ENCODE assay signal across 7 cellular contexts in genomic region chr15:85487796-85488195, GRCh38.
DNase-seq lines count a peak whose midpoint lies in the region; ATAC-seq and TF ChIP-seq lines count a peak whose summit lies in the region.
"Not testable (repeated sequence)": the region's sequence is repeated elsewhere in the genome, so short reads cannot be mapped to it uniquely, and the experiment has no call there.

No MANE protein-coding gene starts in this region.

- not testable (repeated sequence) for H2AFZ ChIP-seq in neural progenitor cell (replicated peaks)

- H3K36me3 Mint-ChIP-seq in effector memory CD8-positive, alpha-beta T cell (ENCODE audit: insufficient read depth), result not testable (repeated sequence)
- peaks cover 18% of the 10 kb centered on the region for H3K36me3 Mint-ChIP-seq in neural progenitor cell

- not testable (repeated sequence) for H3K36me3 ChIP-seq in SJSA1, neural progenitor cell

- not testable (repeated sequence) for H3K4me2 ChIP-seq in neural progenitor cell

- not testable (repeated sequence) for H3K27ac ChIP-seq in SJSA1, neural progenitor cell

- peaks cover 21 to 36% of the 10 kb centered on the region in 2 donors for H3K4me1 Mint-ChIP-seq in effector memory CD8-positive, alpha-beta T cell (ENCODE audit: low read depth in 2 of 2)
- peaks cover 46% of the 10 kb centered on the region for H3K4me1 Mint-ChIP-seq in neural progenitor cell

- not testable (repeated sequence) for H3K27me3 ChIP-seq in SJSA1 (replicated peaks); neural progenitor cell

- H3K9ac ChIP-seq in neural progenitor cell, result not testable (repeated sequence)

- not testable (repeated sequence) for H3K9me3 ChIP-seq in SJSA1 (replicated peaks); neural progenitor cell (ENCODE audit: low read depth)

- H3K27me3 Mint-ChIP-seq in effector memory CD8-positive, alpha-beta T cell; neural progenitor cell (ENCODE audit: insufficient read depth, low read depth): not testable (repeated sequence)

- H3K4me3 Mint-ChIP-seq in effector memory CD8-positive, alpha-beta T cell; neural progenitor cell: not testable (repeated sequence)

- H3K4me3 ChIP-seq in SJSA1, neural progenitor cell: not testable (repeated sequence)

- not testable (repeated sequence) for H3F3A ChIP-seq in neural progenitor cell (ENCODE audit: low read depth)

- peak overlapping the region; percentile 32 to 70 for H3K27ac Mint-ChIP-seq in effector memory CD8-positive, alpha-beta T cell
- peak overlapping the region; percentile 7 for H3K27ac Mint-ChIP-seq in neural progenitor cell

- peaks cover 14% of the 10 kb centered on the region for H3K4me1 ChIP-seq in SJSA1 (replicated peaks)
- not testable (repeated sequence) for H3K4me1 ChIP-seq in neural progenitor cell

- DNase-seq in DMS53 (lab: John Stamatoyannopoulos, UW) (peak; percentile 47), HK-2 (ENCODE audit: unreplicated experiment) (peak; percentile 51), SJSA1 (ENCODE audit: low read depth in 1 of 2, low spot score in 2 of 2) (peak; percentile 46 to 67), amniotic epithelial cell (ENCODE audit: low read depth) (peak; percentile 45), kidney glomerular epithelial cell (lab: John Stamatoyannopoulos, UW) (peak; percentile 40)
- not testable (repeated sequence) for DNase-seq in effector memory CD8-positive, alpha-beta T cell; neural progenitor cell (ENCODE audit: low spot score)

- ATAC-seq in effector memory CD8-positive, alpha-beta T cell (replicated peaks), result not testable (repeated sequence)

- peaks cover 80% of the 10 kb centered on the region for H3K79me2 ChIP-seq in neural progenitor cell (ENCODE audit: low read depth)

- peaks cover 50% of the 10 kb centered on the region for H4K20me1 ChIP-seq in neural progenitor cell (ENCODE audit: low read depth)

- H3K9me3 Mint-ChIP-seq in effector memory CD8-positive, alpha-beta T cell; neural progenitor cell: not testable (repeated sequence)

- TF ChIP-seq CTCF in neural progenitor cell (IDR thresholded peaks at IDR 0.05), result not testable (repeated sequence)
